ENCODE assay signal across 1 cellular context in the genomic region with DNA sequence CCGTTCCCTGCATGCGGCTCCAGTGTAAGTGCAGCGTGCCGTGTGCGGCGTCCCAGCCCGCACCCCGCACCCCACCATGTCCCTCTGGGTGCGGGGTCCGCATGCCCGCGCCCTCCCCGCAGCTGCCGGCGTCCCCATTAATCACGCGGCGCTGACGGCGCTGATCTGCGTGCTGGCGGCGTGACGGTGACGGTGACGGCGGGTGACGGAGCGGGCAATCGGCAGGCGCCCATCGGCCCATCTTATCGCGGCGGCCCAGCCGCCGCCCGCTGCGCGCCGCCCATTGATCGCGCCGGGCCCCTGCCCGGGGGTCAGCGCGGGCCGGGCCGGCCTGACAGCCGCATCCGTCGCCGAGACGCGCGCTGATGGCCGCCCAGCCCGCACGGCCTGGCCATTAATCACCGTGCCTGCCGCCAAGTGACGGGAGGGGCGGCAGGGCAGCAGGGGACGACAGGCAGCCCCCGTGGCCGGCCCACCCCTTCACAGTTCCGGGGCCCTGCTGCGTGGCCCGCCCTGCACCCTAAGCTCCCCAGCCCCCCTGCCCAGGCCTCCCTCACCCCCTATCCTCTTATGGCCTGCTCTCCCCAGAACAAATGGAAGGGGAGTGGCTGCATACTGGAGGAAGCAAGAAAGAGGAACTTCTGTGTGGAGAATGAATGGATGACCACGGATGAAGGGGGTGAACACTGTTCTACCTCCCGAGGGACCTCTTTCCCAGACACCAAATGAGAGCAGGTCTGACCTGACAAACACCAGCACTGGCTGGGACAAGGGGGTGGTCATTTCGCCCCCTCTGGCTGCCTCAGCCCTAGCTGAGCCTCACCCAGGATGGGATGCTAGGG.
A peak's percentile ranks its signal among the peaks of the same experiment; 100 is the strongest.
TF ChIP-seq lines count a peak whose summit lies in the region.

No MANE protein-coding gene starts in this region.

TF ChIP-seq in K562, 482 proteins besides CTCF, POLR2A, EP300 and RAD21 (continued from another document and continues in another):
- TF ChIP-seq, protein P1, sequence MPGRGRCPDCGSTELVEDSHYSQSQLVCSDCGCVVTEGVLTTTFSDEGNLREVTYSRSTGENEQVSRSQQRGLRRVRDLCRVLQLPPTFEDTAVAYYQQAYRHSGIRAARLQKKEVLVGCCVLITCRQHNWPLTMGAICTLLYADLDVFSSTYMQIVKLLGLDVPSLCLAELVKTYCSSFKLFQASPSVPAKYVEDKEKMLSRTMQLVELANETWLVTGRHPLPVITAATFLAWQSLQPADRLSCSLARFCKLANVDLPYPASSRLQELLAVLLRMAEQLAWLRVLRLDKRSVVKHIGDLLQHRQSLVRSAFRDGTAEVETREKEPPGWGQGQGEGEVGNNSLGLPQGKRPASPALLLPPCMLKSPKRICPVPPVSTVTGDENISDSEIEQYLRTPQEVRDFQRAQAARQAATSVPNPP (IDR thresholded peaks at IDR 0.05; ENCODE audit: borderline replicate concordance, insufficient read depth, insufficient read length): no peak
- TF ChIP-seq NFE2L1 (tag; IDR thresholded peaks at IDR 0.05; ENCODE audit: borderline replicate concordance, low read depth): no peak
- TF ChIP-seq RB1 (IDR thresholded peaks at IDR 0.05; ENCODE audit: low read depth): peak; percentile 82
- TF ChIP-seq SREBF1 (IDR thresholded peaks at IDR 0.05; ENCODE audit: borderline replicate concordance, low read depth, low read length): no peak
- TF ChIP-seq, protein P2, sequence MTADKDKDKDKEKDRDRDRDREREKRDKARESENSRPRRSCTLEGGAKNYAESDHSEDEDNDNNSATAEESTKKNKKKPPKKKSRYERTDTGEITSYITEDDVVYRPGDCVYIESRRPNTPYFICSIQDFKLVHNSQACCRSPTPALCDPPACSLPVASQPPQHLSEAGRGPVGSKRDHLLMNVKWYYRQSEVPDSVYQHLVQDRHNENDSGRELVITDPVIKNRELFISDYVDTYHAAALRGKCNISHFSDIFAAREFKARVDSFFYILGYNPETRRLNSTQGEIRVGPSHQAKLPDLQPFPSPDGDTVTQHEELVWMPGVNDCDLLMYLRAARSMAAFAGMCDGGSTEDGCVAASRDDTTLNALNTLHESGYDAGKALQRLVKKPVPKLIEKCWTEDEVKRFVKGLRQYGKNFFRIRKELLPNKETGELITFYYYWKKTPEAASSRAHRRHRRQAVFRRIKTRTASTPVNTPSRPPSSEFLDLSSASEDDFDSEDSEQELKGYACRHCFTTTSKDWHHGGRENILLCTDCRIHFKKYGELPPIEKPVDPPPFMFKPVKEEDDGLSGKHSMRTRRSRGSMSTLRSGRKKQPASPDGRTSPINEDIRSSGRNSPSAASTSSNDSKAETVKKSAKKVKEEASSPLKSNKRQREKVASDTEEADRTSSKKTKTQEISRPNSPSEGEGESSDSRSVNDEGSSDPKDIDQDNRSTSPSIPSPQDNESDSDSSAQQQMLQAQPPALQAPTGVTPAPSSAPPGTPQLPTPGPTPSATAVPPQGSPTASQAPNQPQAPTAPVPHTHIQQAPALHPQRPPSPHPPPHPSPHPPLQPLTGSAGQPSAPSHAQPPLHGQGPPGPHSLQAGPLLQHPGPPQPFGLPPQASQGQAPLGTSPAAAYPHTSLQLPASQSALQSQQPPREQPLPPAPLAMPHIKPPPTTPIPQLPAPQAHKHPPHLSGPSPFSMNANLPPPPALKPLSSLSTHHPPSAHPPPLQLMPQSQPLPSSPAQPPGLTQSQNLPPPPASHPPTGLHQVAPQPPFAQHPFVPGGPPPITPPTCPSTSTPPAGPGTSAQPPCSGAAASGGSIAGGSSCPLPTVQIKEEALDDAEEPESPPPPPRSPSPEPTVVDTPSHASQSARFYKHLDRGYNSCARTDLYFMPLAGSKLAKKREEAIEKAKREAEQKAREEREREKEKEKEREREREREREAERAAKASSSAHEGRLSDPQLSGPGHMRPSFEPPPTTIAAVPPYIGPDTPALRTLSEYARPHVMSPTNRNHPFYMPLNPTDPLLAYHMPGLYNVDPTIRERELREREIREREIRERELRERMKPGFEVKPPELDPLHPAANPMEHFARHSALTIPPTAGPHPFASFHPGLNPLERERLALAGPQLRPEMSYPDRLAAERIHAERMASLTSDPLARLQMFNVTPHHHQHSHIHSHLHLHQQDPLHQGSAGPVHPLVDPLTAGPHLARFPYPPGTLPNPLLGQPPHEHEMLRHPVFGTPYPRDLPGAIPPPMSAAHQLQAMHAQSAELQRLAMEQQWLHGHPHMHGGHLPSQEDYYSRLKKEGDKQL (CRISPR knock-in tag; IDR thresholded peaks at IDR 0.05; ENCODE audit: borderline replicate concordance): no peak
- TF ChIP-seq ZNF253 (CRISPR knock-in tag; conservative IDR thresholded peaks at IDR 0.05): no peak
- no peak for TF ChIP-seq U2AF1 (optimal IDR thresholded peaks at IDR 0.05; ENCODE audit: low read depth, low read length)
- TF ChIP-seq, protein P3, sequence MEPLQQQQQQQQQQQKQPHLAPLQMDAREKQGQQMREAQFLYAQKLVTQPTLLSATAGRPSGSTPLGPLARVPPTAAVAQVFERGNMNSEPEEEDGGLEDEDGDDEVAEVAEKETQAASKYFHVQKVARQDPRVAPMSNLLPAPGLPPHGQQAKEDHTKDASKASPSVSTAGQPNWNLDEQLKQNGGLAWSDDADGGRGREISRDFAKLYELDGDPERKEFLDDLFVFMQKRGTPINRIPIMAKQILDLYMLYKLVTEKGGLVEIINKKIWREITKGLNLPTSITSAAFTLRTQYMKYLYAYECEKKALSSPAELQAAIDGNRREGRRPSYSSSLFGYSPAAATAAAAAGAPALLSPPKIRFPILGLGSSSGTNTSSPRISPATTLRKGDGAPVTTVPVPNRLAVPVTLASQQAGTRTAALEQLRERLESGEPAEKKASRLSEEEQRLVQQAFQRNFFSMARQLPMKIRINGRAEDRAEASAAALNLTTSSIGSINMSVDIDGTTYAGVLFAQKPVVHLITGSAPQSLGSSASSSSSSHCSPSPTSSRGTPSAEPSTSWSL (CRISPR knock-in tag; IDR thresholded peaks at IDR 0.05; ENCODE audit: borderline replicate concordance): no peak
- TF ChIP-seq, protein P4, sequence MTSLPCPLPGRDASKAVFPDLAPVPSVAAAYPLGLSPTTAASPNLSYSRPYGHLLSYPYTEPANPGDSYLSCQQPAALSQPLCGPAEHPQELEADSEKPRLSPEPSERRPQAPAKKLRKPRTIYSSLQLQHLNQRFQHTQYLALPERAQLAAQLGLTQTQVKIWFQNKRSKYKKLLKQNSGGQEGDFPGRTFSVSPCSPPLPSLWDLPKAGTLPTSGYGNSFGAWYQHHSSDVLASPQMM (CRISPR knock-in tag; IDR thresholded peaks at IDR 0.05): no peak
- no peak for TF ChIP-seq ZNF444 (CRISPR knock-in tag; IDR thresholded peaks at IDR 0.05)
- TF ChIP-seq MAFK (IDR thresholded peaks at IDR 0.05; ENCODE audit: low read length): no peak
- TF ChIP-seq, protein P5, sequence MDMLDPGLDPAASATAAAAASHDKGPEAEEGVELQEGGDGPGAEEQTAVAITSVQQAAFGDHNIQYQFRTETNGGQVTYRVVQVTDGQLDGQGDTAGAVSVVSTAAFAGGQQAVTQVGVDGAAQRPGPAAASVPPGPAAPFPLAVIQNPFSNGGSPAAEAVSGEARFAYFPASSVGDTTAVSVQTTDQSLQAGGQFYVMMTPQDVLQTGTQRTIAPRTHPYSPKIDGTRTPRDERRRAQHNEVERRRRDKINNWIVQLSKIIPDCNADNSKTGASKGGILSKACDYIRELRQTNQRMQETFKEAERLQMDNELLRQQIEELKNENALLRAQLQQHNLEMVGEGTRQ (CRISPR knock-in tag; IDR thresholded peaks at IDR 0.05): no peak
- TF ChIP-seq, protein P6, sequence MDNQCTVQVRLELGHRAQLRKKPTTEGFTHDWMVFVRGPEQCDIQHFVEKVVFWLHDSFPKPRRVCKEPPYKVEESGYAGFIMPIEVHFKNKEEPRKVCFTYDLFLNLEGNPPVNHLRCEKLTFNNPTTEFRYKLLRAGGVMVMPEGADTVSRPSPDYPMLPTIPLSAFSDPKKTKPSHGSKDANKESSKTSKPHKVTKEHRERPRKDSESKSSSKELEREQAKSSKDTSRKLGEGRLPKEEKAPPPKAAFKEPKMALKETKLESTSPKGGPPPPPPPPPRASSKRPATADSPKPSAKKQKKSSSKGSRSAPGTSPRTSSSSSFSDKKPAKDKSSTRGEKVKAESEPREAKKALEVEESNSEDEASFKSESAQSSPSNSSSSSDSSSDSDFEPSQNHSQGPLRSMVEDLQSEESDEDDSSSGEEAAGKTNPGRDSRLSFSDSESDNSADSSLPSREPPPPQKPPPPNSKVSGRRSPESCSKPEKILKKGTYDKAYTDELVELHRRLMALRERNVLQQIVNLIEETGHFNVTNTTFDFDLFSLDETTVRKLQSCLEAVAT (IDR thresholded peaks at IDR 0.05): no peak
- peak; percentile 73 for TF ChIP-seq NCOR1 (IDR thresholded peaks at IDR 0.05)
- TF ChIP-seq PHB (CRISPR knock-in tag; IDR thresholded peaks at IDR 0.05): no peak
- TF ChIP-seq FOXJ3 (CRISPR knock-in tag; IDR thresholded peaks at IDR 0.05): no peak
- TF ChIP-seq, protein P7, sequence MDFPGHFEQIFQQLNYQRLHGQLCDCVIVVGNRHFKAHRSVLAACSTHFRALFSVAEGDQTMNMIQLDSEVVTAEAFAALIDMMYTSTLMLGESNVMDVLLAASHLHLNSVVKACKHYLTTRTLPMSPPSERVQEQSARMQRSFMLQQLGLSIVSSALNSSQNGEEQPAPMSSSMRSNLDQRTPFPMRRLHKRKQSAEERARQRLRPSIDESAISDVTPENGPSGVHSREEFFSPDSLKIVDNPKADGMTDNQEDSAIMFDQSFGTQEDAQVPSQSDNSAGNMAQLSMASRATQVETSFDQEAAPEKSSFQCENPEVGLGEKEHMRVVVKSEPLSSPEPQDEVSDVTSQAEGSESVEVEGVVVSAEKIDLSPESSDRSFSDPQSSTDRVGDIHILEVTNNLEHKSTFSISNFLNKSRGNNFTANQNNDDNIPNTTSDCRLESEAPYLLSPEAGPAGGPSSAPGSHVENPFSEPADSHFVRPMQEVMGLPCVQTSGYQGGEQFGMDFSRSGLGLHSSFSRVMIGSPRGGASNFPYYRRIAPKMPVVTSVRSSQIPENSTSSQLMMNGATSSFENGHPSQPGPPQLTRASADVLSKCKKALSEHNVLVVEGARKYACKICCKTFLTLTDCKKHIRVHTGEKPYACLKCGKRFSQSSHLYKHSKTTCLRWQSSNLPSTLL (IDR thresholded peaks at IDR 0.05): no peak
- TF ChIP-seq, protein P8, sequence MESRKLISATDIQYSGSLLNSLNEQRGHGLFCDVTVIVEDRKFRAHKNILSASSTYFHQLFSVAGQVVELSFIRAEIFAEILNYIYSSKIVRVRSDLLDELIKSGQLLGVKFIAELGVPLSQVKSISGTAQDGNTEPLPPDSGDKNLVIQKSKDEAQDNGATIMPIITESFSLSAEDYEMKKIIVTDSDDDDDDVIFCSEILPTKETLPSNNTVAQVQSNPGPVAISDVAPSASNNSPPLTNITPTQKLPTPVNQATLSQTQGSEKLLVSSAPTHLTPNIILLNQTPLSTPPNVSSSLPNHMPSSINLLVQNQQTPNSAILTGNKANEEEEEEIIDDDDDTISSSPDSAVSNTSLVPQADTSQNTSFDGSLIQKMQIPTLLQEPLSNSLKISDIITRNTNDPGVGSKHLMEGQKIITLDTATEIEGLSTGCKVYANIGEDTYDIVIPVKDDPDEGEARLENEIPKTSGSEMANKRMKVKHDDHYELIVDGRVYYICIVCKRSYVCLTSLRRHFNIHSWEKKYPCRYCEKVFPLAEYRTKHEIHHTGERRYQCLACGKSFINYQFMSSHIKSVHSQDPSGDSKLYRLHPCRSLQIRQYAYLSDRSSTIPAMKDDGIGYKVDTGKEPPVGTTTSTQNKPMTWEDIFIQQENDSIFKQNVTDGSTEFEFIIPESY (CRISPR knock-in tag; IDR thresholded peaks at IDR 0.05): no peak
- no peak for TF ChIP-seq ZNF354B (CRISPR knock-in tag; IDR thresholded peaks at IDR 0.05)
- TF ChIP-seq SMAD4 (CRISPR knock-in tag; conservative IDR thresholded peaks at IDR 0.05): peak; percentile 97
- no peak for TF ChIP-seq NCOA2 (IDR thresholded peaks at IDR 0.05; ENCODE audit: partially characterized antibody in 2 of 2)
- TF ChIP-seq BRF1 (IDR thresholded peaks at IDR 0.05; ENCODE audit: borderline replicate concordance, extremely low read depth, insufficient read length): no peak
- TF ChIP-seq, protein P9, sequence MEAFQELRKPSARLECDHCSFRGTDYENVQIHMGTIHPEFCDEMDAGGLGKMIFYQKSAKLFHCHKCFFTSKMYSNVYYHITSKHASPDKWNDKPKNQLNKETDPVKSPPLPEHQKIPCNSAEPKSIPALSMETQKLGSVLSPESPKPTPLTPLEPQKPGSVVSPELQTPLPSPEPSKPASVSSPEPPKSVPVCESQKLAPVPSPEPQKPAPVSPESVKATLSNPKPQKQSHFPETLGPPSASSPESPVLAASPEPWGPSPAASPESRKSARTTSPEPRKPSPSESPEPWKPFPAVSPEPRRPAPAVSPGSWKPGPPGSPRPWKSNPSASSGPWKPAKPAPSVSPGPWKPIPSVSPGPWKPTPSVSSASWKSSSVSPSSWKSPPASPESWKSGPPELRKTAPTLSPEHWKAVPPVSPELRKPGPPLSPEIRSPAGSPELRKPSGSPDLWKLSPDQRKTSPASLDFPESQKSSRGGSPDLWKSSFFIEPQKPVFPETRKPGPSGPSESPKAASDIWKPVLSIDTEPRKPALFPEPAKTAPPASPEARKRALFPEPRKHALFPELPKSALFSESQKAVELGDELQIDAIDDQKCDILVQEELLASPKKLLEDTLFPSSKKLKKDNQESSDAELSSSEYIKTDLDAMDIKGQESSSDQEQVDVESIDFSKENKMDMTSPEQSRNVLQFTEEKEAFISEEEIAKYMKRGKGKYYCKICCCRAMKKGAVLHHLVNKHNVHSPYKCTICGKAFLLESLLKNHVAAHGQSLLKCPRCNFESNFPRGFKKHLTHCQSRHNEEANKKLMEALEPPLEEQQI (IDR thresholded peaks at IDR 0.05): no peak
- TF ChIP-seq STAT5B (CRISPR knock-in tag; IDR thresholded peaks at IDR 0.05): no peak
- no peak for TF ChIP-seq ZKSCAN3 (CRISPR knock-in tag; IDR thresholded peaks at IDR 0.05)
- TF ChIP-seq NEUROD1 (IDR thresholded peaks at IDR 0.05; ENCODE audit: borderline replicate concordance, low read depth, low read length, partially characterized antibody): no peak
- no peak for TF ChIP-seq BACH1 (tag; IDR thresholded peaks at IDR 0.05)
- no peak for TF ChIP-seq RBM39 (optimal IDR thresholded peaks at IDR 0.05; ENCODE audit: low read depth, low read length)
- TF ChIP-seq, protein P10, sequence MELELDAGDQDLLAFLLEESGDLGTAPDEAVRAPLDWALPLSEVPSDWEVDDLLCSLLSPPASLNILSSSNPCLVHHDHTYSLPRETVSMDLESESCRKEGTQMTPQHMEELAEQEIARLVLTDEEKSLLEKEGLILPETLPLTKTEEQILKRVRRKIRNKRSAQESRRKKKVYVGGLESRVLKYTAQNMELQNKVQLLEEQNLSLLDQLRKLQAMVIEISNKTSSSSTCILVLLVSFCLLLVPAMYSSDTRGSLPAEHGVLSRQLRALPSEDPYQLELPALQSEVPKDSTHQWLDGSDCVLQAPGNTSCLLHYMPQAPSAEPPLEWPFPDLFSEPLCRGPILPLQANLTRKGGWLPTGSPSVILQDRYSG (tag; conservative IDR thresholded peaks at IDR 0.05; ENCODE audit: low read depth): no peak
- no peak for TF ChIP-seq RFX5 (IDR thresholded peaks at IDR 0.05; ENCODE audit: low read depth, low read length)
- TF ChIP-seq, protein P11, sequence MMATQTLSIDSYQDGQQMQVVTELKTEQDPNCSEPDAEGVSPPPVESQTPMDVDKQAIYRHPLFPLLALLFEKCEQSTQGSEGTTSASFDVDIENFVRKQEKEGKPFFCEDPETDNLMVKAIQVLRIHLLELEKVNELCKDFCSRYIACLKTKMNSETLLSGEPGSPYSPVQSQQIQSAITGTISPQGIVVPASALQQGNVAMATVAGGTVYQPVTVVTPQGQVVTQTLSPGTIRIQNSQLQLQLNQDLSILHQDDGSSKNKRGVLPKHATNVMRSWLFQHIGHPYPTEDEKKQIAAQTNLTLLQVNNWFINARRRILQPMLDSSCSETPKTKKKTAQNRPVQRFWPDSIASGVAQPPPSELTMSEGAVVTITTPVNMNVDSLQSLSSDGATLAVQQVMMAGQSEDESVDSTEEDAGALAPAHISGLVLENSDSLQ (IDR thresholded peaks at IDR 0.05): peak; percentile 96
